In genomic region chr13:42364613-42365000, GRCh38 we compare ENCODE assay signal across 20 cellular contexts.
DNase-seq lines count a peak whose midpoint lies in the region; ATAC-seq and TF ChIP-seq lines count a peak whose summit lies in the region.
"Had no signal": no experiment of that assay in that cellular context is flagged by ENCODE, and none has a peak within 500 bp of the region (broad histone marks: within the 10 kb centered on the region; RNA-seq: fewer than 3 reads in every experiment).

No MANE protein-coding gene starts in this region.

- H3K27ac ChIP-seq in A673 (ENCODE audit: low read depth, low read length, poor library complexity, severe bottlenecking) (no peak overlapping the region), substantia nigra (ENCODE audit: low read depth, low read length, poor library complexity, severe bottlenecking) (no peak overlapping the region)
- H3K27ac ChIP-seq: neutrophil, testis had no signal

- no peaks in the 10 kb centered on the region for H3K4me1 ChIP-seq in A673 (ENCODE audit: insufficient read depth, low read length, poor library complexity, severe bottlenecking)
- H3K4me1 ChIP-seq: Caco-2, testis had no signal

- H3K27me3 ChIP-seq in A673 (replicated peaks; ENCODE audit: insufficient read depth, low read depth, low read length, poor library complexity) = no peaks in the 10 kb centered on the region
- H3K27me3 ChIP-seq: neutrophil, testis had no signal

- POLR2A ChIA-PET in A673 (lab: Charles Lee; ENCODE audit: low non-redundant PET) = no interaction called here

- intact Hi-C loops in A673 (cut with micrococcal nuclease; ENCODE audit: unreplicated experiment) = no loop called here

- no peaks in the 10 kb centered on the region for H3K9me3 ChIP-seq in A673 (ENCODE audit: low read depth, low read length, poor library complexity, severe bottlenecking)
- H3K9me3 ChIP-seq: Caco-2, neutrophil, testis had no signal

- no peak overlapping the region for H3K4me3 ChIP-seq in A673 (ENCODE audit: low read depth, low read length, poor library complexity, severe bottlenecking)
- H3K4me3 ChIP-seq: testis had no signal

- H3K36me3 ChIP-seq in A673 (ENCODE audit: insufficient read depth, low read length, poor library complexity, severe bottlenecking) = no peaks in the 10 kb centered on the region
- H3K36me3 ChIP-seq: neutrophil had no signal

- CTCF ChIA-PET in A673 (lab: Charles Lee) = no interaction called here

- no peak for TF ChIP-seq CTCF in A673 (conservative IDR thresholded peaks at IDR 0.05; ENCODE audit: low read depth, low read length)

- ATAC-seq in SK-N-SH treated with all-trans-retinoic acid at 6 μM for 48 hours (peak; percentile 38; the same call in 2 of the 3 replicates), GM18519 (IDR thresholded peaks at IDR 0.05; ENCODE audit: low FRiP score, unreplicated experiment) (no peak)
- ATAC-seq: right cardiac atrium had no signal

- BruUV-seq in A673 (replicated peaks; lab: Mats Ljungman, UMichigan) = no TSS peak

- DNase-seq in A673 (ENCODE audit: low spot score) (peak; percentile 39), H4 (ENCODE audit: low spot score) (peak; percentile 8), glomerular visceral epithelial cell (ENCODE audit: extremely low spot score) (peak; percentile 31), NCI-H345 treated with DMSO at 0.1 percent for 48 hours (lab: John Stamatoyannopoulos, UW; ENCODE audit: unreplicated experiment) (no peak), substantia nigra (lab: John Stamatoyannopoulos, UW) (no peak), T-helper 1 cell (no peak)
- DNase-seq: activated CD4-positive, CD25-positive, alpha-beta regulatory T cell treated with anti-CD3 and anti-CD28 coated beads, Interleukin-2, amount 50 U/mL, for 72 hours; activated naive CD4-positive, alpha-beta T cell treated with Interleukin-2 at 50 U/mL for 16 hours; Caco-2; GF-D8; NCI-H1092 treated with DMSO at 0.1 percent for 48 hours; NK-92 treated with Interleukin-12 subunit alpha and Interleukin-12 subunit beta, amount 100 ng/mL, for 24 hours; right cardiac atrium; Right ventricle myocardium superior; stimulated activated CD4-positive, alpha-beta T cell treated with anti-CD3 and anti-CD28 coated beads, Interleukin-4, amount 100 ng/mL, for 1 hour; T-helper 2 cell; testis had no signal

TF ChIP-seq in SK-N-SH treated with all-trans-retinoic acid at 6 μM for 48 hours, 23 proteins besides CTCF, POLR2A, EP300 and RAD21:
- TF ChIP-seq ZFP3 (CRISPR knock-in tag; IDR thresholded peaks at IDR 0.05) = no peak
- TF ChIP-seq CSDC2 (CRISPR knock-in tag; IDR thresholded peaks at IDR 0.05) = no peak
- no peak for TF ChIP-seq ARNTL (CRISPR knock-in tag; IDR thresholded peaks at IDR 0.05; ENCODE audit: borderline replicate concordance, low read depth)
- TF ChIP-seq TCF4 (CRISPR knock-in tag; IDR thresholded peaks at IDR 0.05; ENCODE audit: borderline replicate concordance) = no peak
- no peak for TF ChIP-seq BACH2 (CRISPR knock-in tag; IDR thresholded peaks at IDR 0.05; ENCODE audit: borderline replicate concordance)
- no peak for TF ChIP-seq POU6F1 (CRISPR knock-in tag; IDR thresholded peaks at IDR 0.05; ENCODE audit: borderline replicate concordance, low read depth)
- TF ChIP-seq ZC3H10 (CRISPR knock-in tag; IDR thresholded peaks at IDR 0.05) = no peak
- no peak for TF ChIP-seq ESRRG (CRISPR knock-in tag; IDR thresholded peaks at IDR 0.05)
- no peak for TF ChIP-seq OSR1 (CRISPR knock-in tag; IDR thresholded peaks at IDR 0.05)
- TF ChIP-seq ZFP30 (CRISPR knock-in tag; IDR thresholded peaks at IDR 0.05) = no peak
- TF ChIP-seq CSRNP3 (CRISPR knock-in tag; IDR thresholded peaks at IDR 0.05) = no peak
- TF ChIP-seq SNAI2 (CRISPR knock-in tag; IDR thresholded peaks at IDR 0.05) = no peak
- no peak for TF ChIP-seq ZNF70 (CRISPR knock-in tag; IDR thresholded peaks at IDR 0.05)
- TF ChIP-seq ISL1 (CRISPR knock-in tag; IDR thresholded peaks at IDR 0.05) = no peak
TF ChIP-seq in SK-N-SH treated with all-trans-retinoic acid at 6 μM for 48 hours: peak in this region for 0.

Comparison
In these comparisons a context has a peak if more than half of its experiments do, and no peak if none do; other contexts are left out.
1. DNase-seq: peak in A673 (single experiment), H4 (single experiment) and glomerular visceral epithelial cell (single experiment); none in NCI-H345 treated with DMSO at 0.1 percent for 48 hours (single experiment), substantia nigra (0 of 49) and T-helper 1 cell (0 of 5).